In genomic region chr16:17117906-17118577, GRCh38 we compare ENCODE assay signal across 10 cellular contexts.
"Had no signal": no experiment of that assay in that cellular context is flagged by ENCODE, and none has a peak within 500 bp of the region (broad histone marks: within the 10 kb centered on the region; RNA-seq: fewer than 3 reads in every experiment).

No MANE protein-coding gene starts in this region.

- H3K9me3 ChIP-seq: HAP-1 had no signal

- H3K9me3 Mint-ChIP-seq: HFFc6 had no signal

- H3K4me3 ChIP-seq: GM23248, HAP-1 had no signal

- H3K27ac ChIP-seq: GM23248, HL-60 had no signal

- FAIRE-seq: HepG2 had no signal

- H3K36me3 ChIP-seq: HAP-1 had no signal

- H3K27me3 Mint-ChIP-seq: IgD-negative memory B cell had no signal

- H2AFZ ChIP-seq: GM23248 had no signal

- H3K9ac ChIP-seq: GM23248 had no signal

- H3K4me1 ChIP-seq: HAP-1 had no signal

- ATAC-seq: HCT116, HepG2 had no signal

- DNase-seq: GM23248, GOT3, H7, HFFc6, KG1 had no signal

- H3K4me3 Mint-ChIP-seq: HFFc6, IgD-negative memory B cell had no signal

- H3K27ac Mint-ChIP-seq: HFFc6, IgD-negative memory B cell had no signal
